9 cellular contexts compared by ENCODE assay signal in genomic region chr5:143262393-143263174, GRCh38.
DNase-seq lines count a peak whose midpoint lies in the region; ATAC-seq, FAIRE-seq and TF ChIP-seq lines count a peak whose summit lies in the region.
"Had no signal": no experiment of that assay in that cellular context is flagged by ENCODE, and none has a peak within 500 bp of the region (broad histone marks: within the 10 kb centered on the region; RNA-seq: fewer than 3 reads in every experiment).

No MANE protein-coding gene starts in this region.

- no peak for FAIRE-seq in D721Med (lab: Jason Lieb, UNC)

- H3K4me3 ChIP-seq in AG10803 (ENCODE audit: low read length) = no peak overlapping the region

- ATAC-seq in GM21447 (IDR thresholded peaks at IDR 0.05; ENCODE audit: unreplicated experiment) = peak; percentile 85
- ATAC-seq in esophagus mucosa = peak; percentile 78

- DNase-seq in AG10803 (ENCODE audit: low read depth) (peak; percentile 85), HS-5 (ENCODE audit: low read depth) (peak; percentile 80), NCI-H1694 treated with DMSO at 0.1 percent for 48 hours (lab: John Stamatoyannopoulos, UW) (no peak), SHP77 (lab: John Stamatoyannopoulos, UW) (no peak), D721Med (ENCODE audit: insufficient read length, low spot score) (no peak)
- no peak for DNase-seq in stimulated activated CD4-positive, alpha-beta T cell treated with anti-CD3 and anti-CD28 coated beads, Interleukin-2, amount 100 ng/mL, for 24 hours
- DNase-seq: stimulated activated CD4-positive, alpha-beta T cell treated with anti-CD3 and anti-CD28 coated beads, Interleukin-12 subunit alpha, Interleukin-12 subunit beta, amount 100 ng/mL, for 4 hours had no signal

- no peak for TF ChIP-seq CTCF in AG10803 (conservative IDR thresholded peaks at IDR 0.05; ENCODE audit: low read length)
- no peak for TF ChIP-seq CTCF in D721Med (IDR thresholded peaks at IDR 0.05; ENCODE audit: insufficient read depth, missing control alignments)

Comparison
In these comparisons a context has a peak if more than half of its experiments do, and no peak if none do; other contexts are left out.
1. DNase-seq: peak in AG10803 (single experiment) and HS-5 (single experiment); none in NCI-H1694 treated with DMSO at 0.1 percent for 48 hours (single experiment), SHP77 (0 of 2), stimulated activated CD4-positive, alpha-beta T cell treated with anti-CD3 and anti-CD28 coated beads, Interleukin-2, amount 100 ng/mL, for 24 hours (0 of 2) and D721Med (single experiment).